Comparison of ENCODE assay signal across 1 cellular context in the genomic region with DNA sequence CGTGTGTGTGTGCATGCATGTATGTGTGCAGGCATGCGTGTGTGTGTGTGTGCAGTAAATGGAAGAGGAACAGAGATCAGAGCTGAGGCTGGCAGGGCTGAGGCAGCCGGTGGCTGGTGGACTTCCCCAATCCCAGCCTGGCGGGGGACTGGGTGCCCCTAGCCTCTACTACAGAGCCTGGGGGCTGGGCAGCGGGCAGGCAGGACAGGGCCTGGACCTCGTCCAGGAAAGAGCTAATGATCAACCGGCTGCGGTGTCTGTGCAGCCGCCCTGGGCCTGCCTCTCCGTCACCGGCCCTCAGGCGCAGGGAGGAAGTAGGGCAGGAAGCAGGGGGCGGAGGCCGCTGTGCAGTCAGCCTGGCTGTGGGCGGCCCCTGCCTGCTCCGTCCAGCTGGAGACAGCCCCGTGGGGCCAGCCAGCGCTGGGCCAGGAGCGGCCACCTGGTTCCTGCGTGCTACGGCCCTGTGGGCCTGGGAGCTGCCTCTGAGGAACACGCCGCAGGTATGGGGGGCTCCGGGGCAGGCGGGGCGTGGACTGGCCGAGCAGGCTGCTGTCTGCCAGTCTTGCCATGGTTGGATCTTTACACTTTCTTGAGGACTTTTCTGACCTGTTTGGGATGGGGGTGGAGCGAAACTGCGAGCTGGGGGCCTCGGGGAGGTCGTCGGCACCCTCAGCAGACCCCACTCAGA.
TF ChIP-seq lines count a peak whose summit lies in the region.

SH3TC1 (plus strand) TSS at position 385 of the 688 bp plus-strand sequence. CDS start 5,905 bp downstream, outside the sequence.

TF ChIP-seq in K562, 482 proteins besides CTCF, POLR2A, EP300 and RAD21 (continued from another document and continues in another):
- TF ChIP-seq RREB1 (CRISPR knock-in tag; IDR thresholded peaks at IDR 0.05) (no peak), PKNOX1 (IDR thresholded peaks at IDR 0.05) (no peak), RBFOX2 (IDR thresholded peaks at IDR 0.05; ENCODE audit: low read depth, low read length) (peak; percentile 44), ARID3B (CRISPR knock-in tag; IDR thresholded peaks at IDR 0.05; ENCODE audit: borderline replicate concordance) (0 out of 2 replicates have a peak, but pooled peaks have one; percentile 16), ZNF175 (CRISPR knock-in tag; IDR thresholded peaks at IDR 0.05; ENCODE audit: low read depth) (no peak), RBBP5 (IDR thresholded peaks at IDR 0.05; ENCODE audit: borderline replicate concordance, insufficient read depth, low read length, poor library complexity, severe bottlenecking) (no peak), ZNF3 (CRISPR knock-in tag; IDR thresholded peaks at IDR 0.05) (no peak), CEBPG (CRISPR knock-in tag; IDR thresholded peaks at IDR 0.05) (no peak), CEBPG (tag; conservative IDR thresholded peaks at IDR 0.05 in 1 of 2, IDR thresholded peaks at IDR 0.05 in 1 of 2) (no peak), ZNF174 (CRISPR knock-in tag; IDR thresholded peaks at IDR 0.05) (no peak), DPF2 (IDR thresholded peaks at IDR 0.05) (no peak), MAZ (CRISPR knock-in tag; conservative IDR thresholded peaks at IDR 0.05 in 1 of 2, IDR thresholded peaks at IDR 0.05 in 1 of 2) (peak; percentile 57 to 66), POLR2G (IDR thresholded peaks at IDR 0.05; ENCODE audit: low read depth, low read length) (peak; percentile 57; the same call in 1 of the 2 replicates), HNRNPH1 (optimal IDR thresholded peaks at IDR 0.05; ENCODE audit: low read depth, low read length) (no peak), STAT5B (CRISPR knock-in tag; IDR thresholded peaks at IDR 0.05) (no peak), SPI1 (IDR thresholded peaks at IDR 0.05; ENCODE audit: borderline replicate concordance, low read depth, low read length) (peak; percentile 91; the same call in 1 of the 2 replicates), ASH1L (IDR thresholded peaks at IDR 0.05; ENCODE audit: borderline replicate concordance, low read depth, partially characterized antibody) (no peak), ZKSCAN1 (IDR thresholded peaks at IDR 0.05; ENCODE audit: low read depth, low read length) (no peak), POLR3G (IDR thresholded peaks at IDR 0.05; ENCODE audit: extremely low read depth, insufficient read length, insufficient replicate concordance) (no peak), CREM (IDR thresholded peaks at IDR 0.05; ENCODE audit: low read depth) (peak; percentile 64; the same call in 1 of the 2 replicates), PTTG1 (tag; IDR thresholded peaks at IDR 0.05; ENCODE audit: low read depth) (no peak), ZNF644 (tag; IDR thresholded peaks at IDR 0.05; ENCODE audit: low read depth) (no peak), PATZ1 (CRISPR knock-in tag; IDR thresholded peaks at IDR 0.05; ENCODE audit: borderline replicate concordance) (no peak), PHF21A (IDR thresholded peaks at IDR 0.05; ENCODE audit: borderline replicate concordance, low read depth) (no peak), POLR2AphosphoS5 (IDR thresholded peaks at IDR 0.05; ENCODE audit: control insufficient read depth, insufficient read depth, low read depth, low read length) (no peak), HNRNPUL1 (IDR thresholded peaks at IDR 0.05; ENCODE audit: low read length) (no peak), CBFA2T3 (IDR thresholded peaks at IDR 0.05) (peak; percentile 28), RCOR1 (IDR thresholded peaks at IDR 0.05; ENCODE audit: borderline replicate concordance in 1 of 2, low read depth in 2 of 2, low read length in 2 of 2) (no peak), BRF1 (IDR thresholded peaks at IDR 0.05; ENCODE audit: borderline replicate concordance, extremely low read depth, insufficient read length) (no peak)
- TF ChIP-seq, protein P1, sequence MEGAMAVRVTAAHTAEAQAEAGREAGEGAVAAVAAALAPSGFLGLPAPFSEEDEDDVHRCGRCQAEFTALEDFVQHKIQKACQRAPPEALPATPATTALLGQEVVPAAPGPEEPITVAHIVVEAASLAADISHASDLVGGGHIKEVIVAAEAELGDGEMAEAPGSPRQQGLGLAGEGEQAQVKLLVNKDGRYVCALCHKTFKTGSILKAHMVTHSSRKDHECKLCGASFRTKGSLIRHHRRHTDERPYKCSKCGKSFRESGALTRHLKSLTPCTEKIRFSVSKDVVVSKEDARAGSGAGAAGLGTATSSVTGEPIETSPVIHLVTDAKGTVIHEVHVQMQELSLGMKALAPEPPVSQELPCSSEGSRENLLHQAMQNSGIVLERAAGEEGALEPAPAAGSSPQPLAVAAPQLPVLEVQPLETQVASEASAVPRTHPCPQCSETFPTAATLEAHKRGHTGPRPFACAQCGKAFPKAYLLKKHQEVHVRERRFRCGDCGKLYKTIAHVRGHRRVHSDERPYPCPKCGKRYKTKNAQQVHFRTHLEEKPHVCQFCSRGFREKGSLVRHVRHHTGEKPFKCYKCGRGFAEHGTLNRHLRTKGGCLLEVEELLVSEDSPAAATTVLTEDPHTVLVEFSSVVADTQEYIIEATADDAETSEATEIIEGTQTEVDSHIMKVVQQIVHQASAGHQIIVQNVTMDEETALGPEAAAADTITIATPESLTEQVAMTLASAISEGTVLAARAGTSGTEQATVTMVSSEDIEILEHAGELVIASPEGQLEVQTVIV (CRISPR knock-in tag; IDR thresholded peaks at IDR 0.05; ENCODE audit: borderline replicate concordance), result no peak
- TF ChIP-seq, protein P2, sequence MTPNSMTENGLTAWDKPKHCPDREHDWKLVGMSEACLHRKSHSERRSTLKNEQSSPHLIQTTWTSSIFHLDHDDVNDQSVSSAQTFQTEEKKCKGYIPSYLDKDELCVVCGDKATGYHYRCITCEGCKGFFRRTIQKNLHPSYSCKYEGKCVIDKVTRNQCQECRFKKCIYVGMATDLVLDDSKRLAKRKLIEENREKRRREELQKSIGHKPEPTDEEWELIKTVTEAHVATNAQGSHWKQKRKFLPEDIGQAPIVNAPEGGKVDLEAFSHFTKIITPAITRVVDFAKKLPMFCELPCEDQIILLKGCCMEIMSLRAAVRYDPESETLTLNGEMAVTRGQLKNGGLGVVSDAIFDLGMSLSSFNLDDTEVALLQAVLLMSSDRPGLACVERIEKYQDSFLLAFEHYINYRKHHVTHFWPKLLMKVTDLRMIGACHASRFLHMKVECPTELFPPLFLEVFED (CRISPR knock-in tag; conservative IDR thresholded peaks at IDR 0.05), result no peak
- TF ChIP-seq, protein P3, sequence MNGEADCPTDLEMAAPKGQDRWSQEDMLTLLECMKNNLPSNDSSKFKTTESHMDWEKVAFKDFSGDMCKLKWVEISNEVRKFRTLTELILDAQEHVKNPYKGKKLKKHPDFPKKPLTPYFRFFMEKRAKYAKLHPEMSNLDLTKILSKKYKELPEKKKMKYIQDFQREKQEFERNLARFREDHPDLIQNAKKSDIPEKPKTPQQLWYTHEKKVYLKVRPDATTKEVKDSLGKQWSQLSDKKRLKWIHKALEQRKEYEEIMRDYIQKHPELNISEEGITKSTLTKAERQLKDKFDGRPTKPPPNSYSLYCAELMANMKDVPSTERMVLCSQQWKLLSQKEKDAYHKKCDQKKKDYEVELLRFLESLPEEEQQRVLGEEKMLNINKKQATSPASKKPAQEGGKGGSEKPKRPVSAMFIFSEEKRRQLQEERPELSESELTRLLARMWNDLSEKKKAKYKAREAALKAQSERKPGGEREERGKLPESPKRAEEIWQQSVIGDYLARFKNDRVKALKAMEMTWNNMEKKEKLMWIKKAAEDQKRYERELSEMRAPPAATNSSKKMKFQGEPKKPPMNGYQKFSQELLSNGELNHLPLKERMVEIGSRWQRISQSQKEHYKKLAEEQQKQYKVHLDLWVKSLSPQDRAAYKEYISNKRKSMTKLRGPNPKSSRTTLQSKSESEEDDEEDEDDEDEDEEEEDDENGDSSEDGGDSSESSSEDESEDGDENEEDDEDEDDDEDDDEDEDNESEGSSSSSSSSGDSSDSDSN (IDR thresholded peaks at IDR 0.05; ENCODE audit: borderline replicate concordance in 1 of 2, low read depth in 2 of 2, low read length in 2 of 2), result peak; percentile 75 to 97; a peak in 3 of 4 replicates
- TF ChIP-seq, protein P4, sequence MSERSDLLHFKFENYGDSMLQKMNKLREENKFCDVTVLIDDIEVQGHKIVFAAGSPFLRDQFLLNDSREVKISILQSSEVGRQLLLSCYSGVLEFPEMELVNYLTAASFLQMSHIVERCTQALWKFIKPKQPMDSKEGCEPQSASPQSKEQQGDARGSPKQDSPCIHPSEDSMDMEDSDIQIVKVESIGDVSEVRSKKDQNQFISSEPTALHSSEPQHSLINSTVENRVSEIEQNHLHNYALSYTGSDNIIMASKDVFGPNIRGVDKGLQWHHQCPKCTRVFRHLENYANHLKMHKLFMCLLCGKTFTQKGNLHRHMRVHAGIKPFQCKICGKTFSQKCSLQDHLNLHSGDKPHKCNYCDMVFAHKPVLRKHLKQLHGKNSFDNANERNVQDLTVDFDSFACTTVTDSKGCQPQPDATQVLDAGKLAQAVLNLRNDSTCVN (CRISPR knock-in tag; IDR thresholded peaks at IDR 0.05), result no peak
